12 cellular contexts compared by ENCODE assay signal in genomic region chr9:74556685-74557084, GRCh38. TPM values are rescaled to one million over a fixed set of nuclear protein-coding genes. Genes with fewer than 3 reads are reported as not detected.
A peak's percentile ranks its signal among the peaks of the same experiment; 100 is the strongest.
DNase-seq lines count a peak whose midpoint lies in the region; ATAC-seq and TF ChIP-seq lines count a peak whose summit lies in the region.
"Had no signal": no experiment of that assay in that cellular context is flagged by ENCODE, and none has a peak within 500 bp of the region (broad histone marks: within the 10 kb centered on the region; RNA-seq: fewer than 3 reads in every experiment).

No MANE protein-coding gene starts in this region.

- no peak overlapping the region for H3K56ac ChIP-seq in mesendoderm (ENCODE audit: low read length)

- no peak overlapping the region for H4K5ac ChIP-seq in mesendoderm (ENCODE audit: low read length)

- H3K9me3 ChIP-seq in Caco-2, result no peaks in the 10 kb centered on the region
- H3K9me3 ChIP-seq: A549 had no signal

- H3K4me1 Mint-ChIP-seq in activated CD4-positive, alpha-beta memory T cell treated with anti-CD3 and anti-CD28 coated beads for 36 hours (ENCODE audit: low read depth), result peaks cover 4% of the 10 kb centered on the region
- peaks cover 3% of the 10 kb centered on the region for H3K4me1 Mint-ChIP-seq in activated CD4-positive, alpha-beta memory T cell treated with anti-CD3 and anti-CD28 coated beads, Interleukin-2, amount 10 ng/mL, durations not matched to agents 7 days and 5 days
- H3K4me1 Mint-ChIP-seq in nephron progenitor cell (peaks cover 16% of the 10 kb centered on the region), Caco-2 (ENCODE audit: low read depth, unreplicated experiment) (no peaks in the 10 kb centered on the region)

- no peak overlapping the region for H3K23ac ChIP-seq in mesendoderm (ENCODE audit: low read length)

- H2BK15ac ChIP-seq in mesendoderm (replicated peaks; ENCODE audit: low read depth), result no peak overlapping the region

- H3K27me3 ChIP-seq in mesendoderm (ENCODE audit: insufficient read depth, low read length, poor library complexity) (no peaks in the 10 kb centered on the region), Caco-2 (replicated peaks; ENCODE audit: control insufficient read depth, insufficient read depth, low read length) (no peaks in the 10 kb centered on the region)

- H2BK120ac ChIP-seq in mesendoderm (ENCODE audit: low read depth, low read length), result no peak overlapping the region

- no peak overlapping the region for H3K27ac Mint-ChIP-seq in activated CD4-positive, alpha-beta memory T cell treated with anti-CD3 and anti-CD28 coated beads for 36 hours
- no peak overlapping the region for H3K27ac Mint-ChIP-seq in activated CD4-positive, alpha-beta memory T cell treated with anti-CD3 and anti-CD28 coated beads, Interleukin-2, amount 10 ng/mL, durations not matched to agents 7 days and 5 days
- H3K27ac Mint-ChIP-seq in nephron progenitor cell, result no peak overlapping the region
- no peak overlapping the region for H3K27ac Mint-ChIP-seq in Caco-2 (ENCODE audit: unreplicated experiment)

- no peak overlapping the region for H2BK5ac ChIP-seq in mesendoderm (ENCODE audit: low read length)

- H3K4me2 ChIP-seq in mesendoderm (ENCODE audit: low read length), result no peak overlapping the region
- H3K4me2 ChIP-seq: A549 had no signal

- H3K36me3 ChIP-seq in mesendoderm (ENCODE audit: control insufficient read depth, insufficient read depth, low read length) (no peaks in the 10 kb centered on the region), Caco-2 (ENCODE audit: control insufficient read depth, insufficient read depth, low read length) (no peaks in the 10 kb centered on the region)

- no TSS peak for BruUV-seq in Caco-2 (replicated peaks; lab: Mats Ljungman, UMichigan)

- H3K9me3 Mint-ChIP-seq in activated CD4-positive, alpha-beta memory T cell treated with anti-CD3 and anti-CD28 coated beads for 36 hours, result no peaks in the 10 kb centered on the region
- H3K9me3 Mint-ChIP-seq in activated CD4-positive, alpha-beta memory T cell treated with anti-CD3 and anti-CD28 coated beads, Interleukin-2, amount 10 ng/mL, durations not matched to agents 7 days and 5 days, result no peaks in the 10 kb centered on the region
- H3K9me3 Mint-ChIP-seq in nephron progenitor cell, result no peaks in the 10 kb centered on the region
- no peaks in the 10 kb centered on the region for H3K9me3 Mint-ChIP-seq in Caco-2 (ENCODE audit: unreplicated experiment)

- H3K4me3 ChIP-seq in mesendoderm (ENCODE audit: low read length) (no peak overlapping the region), Caco-2 (ENCODE audit: low read depth, low read length) (no peak overlapping the region)
- H3K4me3 ChIP-seq: A549 had no signal

- H3K4ac ChIP-seq in mesendoderm (ENCODE audit: low read depth, low read length), result no peak overlapping the region

- no peak overlapping the region for H3K9ac ChIP-seq in mesendoderm (ENCODE audit: low read length)
- H3K9ac ChIP-seq: parathyroid adenoma had no signal

- no peak overlapping the region for H3K27ac ChIP-seq in mesendoderm (ENCODE audit: low read depth, low read length)
- H3K27ac ChIP-seq: A549, parathyroid adenoma had no signal

- H3K18ac ChIP-seq in mesendoderm (ENCODE audit: low read length), result no peak overlapping the region

- DNase-seq in activated CD4-positive, alpha-beta memory T cell treated with anti-CD3 and anti-CD28 coated beads for 36 hours, result peak; percentile 18
- no peak for DNase-seq in activated CD4-positive, alpha-beta memory T cell treated with anti-CD3 and anti-CD28 coated beads, Interleukin-2, amount 10 ng/mL, durations not matched to agents 7 days and 5 days
- peak; percentile 10 for DNase-seq in mesendoderm
- DNase-seq in nephron progenitor cell, result no peak
- DNase-seq in T1000 (lab: John Stamatoyannopoulos, UW), result no peak
- DNase-seq in Caco-2, result no peak
- DNase-seq: NCI-H2171 had no signal

- H3K4me1 ChIP-seq in mesendoderm (ENCODE audit: control insufficient read depth, low read depth, low read length) (peaks cover 4% of the 10 kb centered on the region), Caco-2 (no peaks in the 10 kb centered on the region)
- H3K4me1 ChIP-seq: A549 had no signal

- no peak overlapping the region for H3K4me3 Mint-ChIP-seq in activated CD4-positive, alpha-beta memory T cell treated with anti-CD3 and anti-CD28 coated beads for 36 hours
- no peak overlapping the region for H3K4me3 Mint-ChIP-seq in activated CD4-positive, alpha-beta memory T cell treated with anti-CD3 and anti-CD28 coated beads, Interleukin-2, amount 10 ng/mL, durations not matched to agents 7 days and 5 days
- H3K4me3 Mint-ChIP-seq in nephron progenitor cell, result no peak overlapping the region
- H3K4me3 Mint-ChIP-seq in Caco-2 (ENCODE audit: unreplicated experiment), result no peak overlapping the region

- no peaks in the 10 kb centered on the region for H3K79me2 ChIP-seq in mesendoderm (ENCODE audit: control insufficient read depth, insufficient read depth, low read length)
- H3K79me2 ChIP-seq: parathyroid adenoma had no signal

- ATAC-seq in GM21528 (IDR thresholded peaks at IDR 0.05; ENCODE audit: low FRiP score, unreplicated experiment) (peak; percentile 84), HG03139 (IDR thresholded peaks at IDR 0.05; ENCODE audit: unreplicated experiment) (peak; percentile 69)
- ATAC-seq: A549, HepG2 had no signal

- no peak for TF ChIP-seq CTCF in nephron progenitor cell (IDR thresholded peaks at IDR 0.05)
- TF ChIP-seq CTCF in Caco-2 (IDR thresholded peaks at IDR 0.05; ENCODE audit: insufficient read depth in 1 of 2, low read depth in 1 of 2, low read length in 1 of 2, severe bottlenecking in 1 of 2, unreplicated experiment in 1 of 2), result no peak

- intact Hi-C loops in activated CD4-positive, alpha-beta memory T cell treated with anti-CD3 and anti-CD28 coated beads for 36 hours (cut with micrococcal nuclease), result no loop called here
- intact Hi-C loops in Caco-2 (cut with micrococcal nuclease; ENCODE audit: unreplicated experiment), result no loop called here

- CTCF ChIA-PET in activated CD4-positive, alpha-beta memory T cell treated with anti-CD3 and anti-CD28 coated beads for 36 hours (lab: Charles Lee), result no interaction called here
- CTCF ChIA-PET in activated CD4-positive, alpha-beta memory T cell treated with anti-CD3 and anti-CD28 coated beads, Interleukin-2, amount 10 ng/mL, durations not matched to agents 7 days and 5 days (lab: Charles Lee), result no interaction called here
- CTCF ChIA-PET in Caco-2 (lab: Charles Lee), result no interaction called here

- H3K79me1 ChIP-seq in mesendoderm (ENCODE audit: low read length), result no peaks in the 10 kb centered on the region

- no CpG with 5 or more reads among the region's 3 CpGs for WGBS in mesendoderm (ENCODE audit: extremely low coverage, insufficient coverage, low lambda C conversion rate)

- no peaks in the 10 kb centered on the region for H3K36me3 Mint-ChIP-seq in activated CD4-positive, alpha-beta memory T cell treated with anti-CD3 and anti-CD28 coated beads for 36 hours
- H3K36me3 Mint-ChIP-seq in activated CD4-positive, alpha-beta memory T cell treated with anti-CD3 and anti-CD28 coated beads, Interleukin-2, amount 10 ng/mL, durations not matched to agents 7 days and 5 days (ENCODE audit: low read depth), result no peaks in the 10 kb centered on the region
- H3K36me3 Mint-ChIP-seq in nephron progenitor cell (ENCODE audit: low read depth), result no peaks in the 10 kb centered on the region
- no peaks in the 10 kb centered on the region for H3K36me3 Mint-ChIP-seq in Caco-2 (ENCODE audit: insufficient read depth, unreplicated experiment)

- POLR2A ChIA-PET in activated CD4-positive, alpha-beta memory T cell treated with anti-CD3 and anti-CD28 coated beads for 36 hours (lab: Charles Lee), result no interaction called here
- POLR2A ChIA-PET in activated CD4-positive, alpha-beta memory T cell treated with anti-CD3 and anti-CD28 coated beads, Interleukin-2, amount 10 ng/mL, durations not matched to agents 7 days and 5 days (lab: Charles Lee), result no interaction called here
- POLR2A ChIA-PET in Caco-2 (lab: Charles Lee), result no interaction called here

- peaks cover 2% of the 10 kb centered on the region for H3K27me3 Mint-ChIP-seq in activated CD4-positive, alpha-beta memory T cell treated with anti-CD3 and anti-CD28 coated beads for 36 hours
- peaks cover 6% of the 10 kb centered on the region for H3K27me3 Mint-ChIP-seq in activated CD4-positive, alpha-beta memory T cell treated with anti-CD3 and anti-CD28 coated beads, Interleukin-2, amount 10 ng/mL, durations not matched to agents 7 days and 5 days
- H3K27me3 Mint-ChIP-seq in nephron progenitor cell (ENCODE audit: low read depth, poor library complexity) (no peaks in the 10 kb centered on the region), Caco-2 (ENCODE audit: insufficient read depth, unreplicated experiment) (no peaks in the 10 kb centered on the region)

- H4K8ac ChIP-seq in mesendoderm (ENCODE audit: low read depth, low read length), result no peak overlapping the region

- no peak overlapping the region for H2AK5ac ChIP-seq in mesendoderm (ENCODE audit: low read length)

RNA-seq across cellular contexts. Expression of gene RORB, which starts 59.5 kb away (rescaled TPM):
- under 1 TPM; 0.02 to 0.07 TPM for total RNA-seq in activated CD4-positive, alpha-beta memory T cell treated with anti-CD3 and anti-CD28 coated beads for 36 hours
- total RNA-seq in activated CD4-positive, alpha-beta memory T cell treated with anti-CD3 and anti-CD28 coated beads, Interleukin-2, amount 10 ng/mL, durations not matched to agents 7 days and 5 days, result under 1 TPM; 0.13 to 0.18 TPM
- 1.1 TPM for polyA plus RNA-seq in mesendoderm (2013, experiment 1 of 2)
- polyA plus RNA-seq in mesendoderm (2013, experiment 2 of 2), result 1.1 TPM
- not detected in 2 replicates for total RNA-seq in Caco-2 (2022)
- total RNA-seq: HepG2 had no signal
- polyA plus RNA-seq: A549, HepG2 had no signal

Comparison
In these comparisons a context has a peak if more than half of its experiments do, and no peak if none do; other contexts are left out.
1. DNase-seq: peak in activated CD4-positive, alpha-beta memory T cell treated with anti-CD3 and anti-CD28 coated beads for 36 hours (single experiment) and mesendoderm (single experiment); none in activated CD4-positive, alpha-beta memory T cell treated with anti-CD3 and anti-CD28 coated beads, Interleukin-2, amount 10 ng/mL, durations not matched to agents 7 days and 5 days (single experiment), nephron progenitor cell (single experiment), T1000 (single experiment) and Caco-2 (0 of 2).